ENCODE assay signal across 1 cellular context in the genomic region with DNA sequence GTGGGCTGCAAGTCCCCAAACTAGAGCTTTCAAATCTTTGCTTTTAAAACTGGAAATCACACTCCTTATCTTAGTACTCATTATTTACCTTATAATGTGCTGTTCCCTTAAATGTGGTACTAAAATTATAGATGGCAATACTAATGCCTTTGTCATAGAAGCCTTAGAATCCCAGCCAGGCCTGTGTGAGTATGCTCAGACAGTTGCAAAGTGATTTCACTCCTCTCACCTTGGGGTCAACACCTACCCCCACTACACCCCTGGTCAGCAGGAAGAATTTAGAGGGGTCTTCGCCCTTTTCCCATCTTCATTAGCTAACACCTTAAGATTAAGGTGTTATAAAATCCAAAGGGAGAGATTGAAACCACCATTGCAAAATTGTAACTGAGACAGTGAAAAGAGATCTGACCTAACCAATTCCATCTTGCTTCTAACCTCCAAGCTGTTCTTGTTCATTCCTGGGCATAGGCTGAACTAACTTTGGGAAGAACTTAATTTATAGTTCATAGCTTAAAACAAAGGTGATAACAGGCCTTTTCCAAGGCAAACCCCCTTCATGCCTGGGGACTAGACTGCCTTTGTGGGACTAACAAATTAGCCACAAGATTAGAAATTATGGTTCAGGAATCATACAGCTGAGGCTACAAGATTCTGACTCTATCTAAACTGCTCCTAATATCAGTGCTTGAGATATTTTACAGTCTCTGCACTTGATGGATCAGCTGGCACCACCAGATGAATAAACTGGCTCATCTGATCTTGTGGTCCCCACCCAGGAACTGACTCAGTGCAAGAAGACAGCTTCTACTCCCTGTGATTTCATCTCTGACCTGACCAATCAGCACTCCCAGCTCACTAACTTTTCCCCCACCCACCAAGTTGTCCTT.
TF ChIP-seq lines count a peak whose summit lies in the region.

No MANE protein-coding gene starts in this region.

TF ChIP-seq in K562, 482 proteins besides CTCF, POLR2A, EP300 and RAD21 (continued from another document and continues in another):
- TF ChIP-seq ZNF780A (CRISPR knock-in tag; IDR thresholded peaks at IDR 0.05): 0 out of 2 replicates have a peak, but pooled peaks have one; percentile 38
- TF ChIP-seq ATF7 (IDR thresholded peaks at IDR 0.05): peak; percentile 56; the same call in 1 of the 2 replicates
- TF ChIP-seq NR2C1 (IDR thresholded peaks at IDR 0.05): no peak
- TF ChIP-seq NR2C1 (tag; IDR thresholded peaks at IDR 0.05): peak; percentile 46; the same call in 1 of the 2 replicates
- TF ChIP-seq TSC22D4 (tag; IDR thresholded peaks at IDR 0.05): no peak
- TF ChIP-seq SMARCA4 (IDR thresholded peaks at IDR 0.05): peak; percentile 69
- TF ChIP-seq, protein P1, sequence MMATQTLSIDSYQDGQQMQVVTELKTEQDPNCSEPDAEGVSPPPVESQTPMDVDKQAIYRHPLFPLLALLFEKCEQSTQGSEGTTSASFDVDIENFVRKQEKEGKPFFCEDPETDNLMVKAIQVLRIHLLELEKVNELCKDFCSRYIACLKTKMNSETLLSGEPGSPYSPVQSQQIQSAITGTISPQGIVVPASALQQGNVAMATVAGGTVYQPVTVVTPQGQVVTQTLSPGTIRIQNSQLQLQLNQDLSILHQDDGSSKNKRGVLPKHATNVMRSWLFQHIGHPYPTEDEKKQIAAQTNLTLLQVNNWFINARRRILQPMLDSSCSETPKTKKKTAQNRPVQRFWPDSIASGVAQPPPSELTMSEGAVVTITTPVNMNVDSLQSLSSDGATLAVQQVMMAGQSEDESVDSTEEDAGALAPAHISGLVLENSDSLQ (IDR thresholded peaks at IDR 0.05): peak; percentile 62; the same call in 1 of the 2 replicates
- TF ChIP-seq MEF2D (tag; conservative IDR thresholded peaks at IDR 0.05; ENCODE audit: low read depth): 0 out of 2 replicates have a peak, but pooled peaks have one; percentile 50
- peak; percentile 68 to 70; a peak in 3 of 4 replicates for TF ChIP-seq KDM1A (IDR thresholded peaks at IDR 0.05)
- no peak for TF ChIP-seq NCOR1 (IDR thresholded peaks at IDR 0.05)
- TF ChIP-seq CREB3 (tag; conservative IDR thresholded peaks at IDR 0.05; ENCODE audit: low read depth): peak; percentile 83
- peak; percentile 30 for TF ChIP-seq NFYB (IDR thresholded peaks at IDR 0.05; ENCODE audit: extremely low read depth, insufficient read length)
- TF ChIP-seq DDX20 (tag; IDR thresholded peaks at IDR 0.05; ENCODE audit: low read depth): peak; percentile 8; the same call in 1 of the 2 replicates
- TF ChIP-seq ARID1B (IDR thresholded peaks at IDR 0.05): peak; percentile 82
- TF ChIP-seq, protein P2, sequence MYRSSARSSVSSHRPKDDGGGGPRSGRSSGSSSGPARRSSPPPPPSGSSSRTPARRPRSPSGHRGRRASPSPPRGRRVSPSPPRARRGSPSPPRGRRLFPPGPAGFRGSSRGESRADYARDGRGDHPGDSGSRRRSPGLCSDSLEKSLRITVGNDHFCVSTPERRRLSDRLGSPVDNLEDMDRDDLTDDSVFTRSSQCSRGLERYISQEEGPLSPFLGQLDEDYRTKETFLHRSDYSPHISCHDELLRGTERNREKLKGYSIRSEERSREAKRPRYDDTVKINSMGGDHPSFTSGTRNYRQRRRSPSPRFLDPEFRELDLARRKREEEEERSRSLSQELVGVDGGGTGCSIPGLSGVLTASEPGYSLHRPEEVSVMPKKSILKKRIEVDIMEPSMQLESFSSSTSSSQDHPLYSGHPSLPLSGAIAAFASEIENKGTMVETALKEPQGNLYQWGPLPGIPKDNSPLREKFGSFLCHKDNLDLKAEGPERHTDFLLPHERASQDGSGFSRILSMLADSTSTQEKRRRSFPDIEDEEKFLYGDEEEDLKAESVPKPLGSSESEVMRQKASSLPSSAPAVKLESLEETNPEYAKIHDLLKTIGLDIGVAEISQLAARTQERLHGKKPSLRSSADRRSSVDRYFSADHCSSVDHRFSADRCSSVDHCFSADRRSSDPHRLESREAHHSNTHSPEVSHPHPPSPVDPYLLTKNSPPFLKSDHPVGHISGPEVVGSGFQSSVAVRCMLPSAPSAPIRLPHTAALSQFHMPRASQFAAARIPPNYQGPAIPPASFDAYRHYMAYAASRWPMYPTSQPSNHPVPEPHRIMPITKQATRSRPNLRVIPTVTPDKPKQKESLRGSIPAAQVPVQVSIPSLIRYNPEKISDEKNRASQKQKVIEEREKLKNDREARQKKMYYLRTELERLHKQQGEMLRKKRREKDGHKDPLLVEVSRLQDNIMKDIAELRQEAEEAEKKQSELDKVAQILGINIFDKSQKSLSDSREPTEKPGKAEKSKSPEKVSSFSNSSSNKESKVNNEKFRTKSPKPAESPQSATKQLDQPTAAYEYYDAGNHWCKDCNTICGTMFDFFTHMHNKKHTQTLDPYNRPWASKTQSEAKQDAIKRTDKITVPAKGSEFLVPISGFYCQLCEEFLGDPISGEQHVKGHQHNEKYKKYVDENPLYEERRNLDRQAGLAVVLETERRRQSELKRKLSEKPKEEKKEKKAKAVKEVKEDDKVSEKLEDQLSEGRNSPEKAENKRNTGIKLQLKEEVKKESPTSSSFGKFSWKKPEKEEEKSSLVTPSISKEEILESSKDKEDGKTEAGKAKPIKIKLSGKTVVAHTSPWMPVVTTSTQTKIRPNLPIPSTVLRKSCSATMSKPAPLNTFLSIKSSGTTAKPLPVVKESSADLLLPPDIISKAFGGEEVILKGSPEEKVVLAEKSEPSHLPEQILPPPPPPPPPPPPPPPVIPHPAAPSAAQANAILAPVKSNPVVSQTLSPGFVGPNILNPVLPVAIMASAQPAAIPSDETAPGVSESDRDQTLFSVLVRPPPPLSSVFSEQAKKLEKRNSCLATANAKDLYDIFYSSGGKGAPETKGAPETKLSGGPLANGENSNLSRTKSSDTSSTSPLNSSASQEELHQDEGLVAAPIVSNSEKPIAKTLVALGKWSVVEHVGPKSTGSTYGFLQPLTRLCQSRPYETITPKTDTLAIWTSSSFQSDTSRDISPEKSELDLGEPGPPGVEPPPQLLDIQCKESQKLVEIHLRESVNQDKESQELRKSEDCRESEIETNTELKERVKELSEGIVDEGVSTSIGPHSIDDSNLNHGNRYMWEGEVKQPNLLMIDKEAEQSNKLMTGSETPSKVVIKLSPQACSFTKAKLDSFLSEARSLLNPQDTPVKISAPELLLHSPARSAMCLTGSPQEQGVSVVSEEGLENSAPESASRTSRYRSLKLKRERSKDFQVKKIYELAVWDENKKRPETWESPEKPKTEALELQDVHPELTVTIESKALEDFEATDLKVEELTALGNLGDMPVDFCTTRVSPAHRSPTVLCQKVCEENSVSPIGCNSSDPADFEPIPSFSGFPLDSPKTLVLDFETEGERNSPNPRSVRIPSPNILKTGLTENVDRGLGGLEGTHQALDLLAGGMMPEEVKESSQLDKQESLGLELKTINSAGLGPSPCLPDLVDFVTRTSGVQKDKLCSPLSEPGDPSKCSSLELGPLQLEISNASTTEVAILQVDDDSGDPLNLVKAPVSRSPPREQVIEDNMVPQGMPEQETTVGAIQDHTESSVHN (IDR thresholded peaks at IDR 0.05; ENCODE audit: borderline replicate concordance in 1 of 2, low read depth in 1 of 2): 0 out of 4 replicates have a peak, but pooled peaks of 1 of the 2 experiments have one; percentile 41
- TF ChIP-seq CBFA2T3 (IDR thresholded peaks at IDR 0.05): peak; percentile 72
- TF ChIP-seq, protein P3, sequence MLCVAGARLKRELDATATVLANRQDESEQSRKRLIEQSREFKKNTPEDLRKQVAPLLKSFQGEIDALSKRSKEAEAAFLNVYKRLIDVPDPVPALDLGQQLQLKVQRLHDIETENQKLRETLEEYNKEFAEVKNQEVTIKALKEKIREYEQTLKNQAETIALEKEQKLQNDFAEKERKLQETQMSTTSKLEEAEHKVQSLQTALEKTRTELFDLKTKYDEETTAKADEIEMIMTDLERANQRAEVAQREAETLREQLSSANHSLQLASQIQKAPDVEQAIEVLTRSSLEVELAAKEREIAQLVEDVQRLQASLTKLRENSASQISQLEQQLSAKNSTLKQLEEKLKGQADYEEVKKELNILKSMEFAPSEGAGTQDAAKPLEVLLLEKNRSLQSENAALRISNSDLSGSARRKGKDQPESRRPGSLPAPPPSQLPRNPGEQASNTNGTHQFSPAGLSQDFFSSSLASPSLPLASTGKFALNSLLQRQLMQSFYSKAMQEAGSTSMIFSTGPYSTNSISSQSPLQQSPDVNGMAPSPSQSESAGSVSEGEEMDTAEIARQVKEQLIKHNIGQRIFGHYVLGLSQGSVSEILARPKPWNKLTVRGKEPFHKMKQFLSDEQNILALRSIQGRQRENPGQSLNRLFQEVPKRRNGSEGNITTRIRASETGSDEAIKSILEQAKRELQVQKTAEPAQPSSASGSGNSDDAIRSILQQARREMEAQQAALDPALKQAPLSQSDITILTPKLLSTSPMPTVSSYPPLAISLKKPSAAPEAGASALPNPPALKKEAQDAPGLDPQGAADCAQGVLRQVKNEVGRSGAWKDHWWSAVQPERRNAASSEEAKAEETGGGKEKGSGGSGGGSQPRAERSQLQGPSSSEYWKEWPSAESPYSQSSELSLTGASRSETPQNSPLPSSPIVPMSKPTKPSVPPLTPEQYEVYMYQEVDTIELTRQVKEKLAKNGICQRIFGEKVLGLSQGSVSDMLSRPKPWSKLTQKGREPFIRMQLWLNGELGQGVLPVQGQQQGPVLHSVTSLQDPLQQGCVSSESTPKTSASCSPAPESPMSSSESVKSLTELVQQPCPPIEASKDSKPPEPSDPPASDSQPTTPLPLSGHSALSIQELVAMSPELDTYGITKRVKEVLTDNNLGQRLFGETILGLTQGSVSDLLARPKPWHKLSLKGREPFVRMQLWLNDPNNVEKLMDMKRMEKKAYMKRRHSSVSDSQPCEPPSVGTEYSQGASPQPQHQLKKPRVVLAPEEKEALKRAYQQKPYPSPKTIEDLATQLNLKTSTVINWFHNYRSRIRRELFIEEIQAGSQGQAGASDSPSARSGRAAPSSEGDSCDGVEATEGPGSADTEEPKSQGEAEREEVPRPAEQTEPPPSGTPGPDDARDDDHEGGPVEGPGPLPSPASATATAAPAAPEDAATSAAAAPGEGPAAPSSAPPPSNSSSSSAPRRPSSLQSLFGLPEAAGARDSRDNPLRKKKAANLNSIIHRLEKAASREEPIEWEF (CRISPR knock-in tag; IDR thresholded peaks at IDR 0.05): no peak
- TF ChIP-seq, protein P4, sequence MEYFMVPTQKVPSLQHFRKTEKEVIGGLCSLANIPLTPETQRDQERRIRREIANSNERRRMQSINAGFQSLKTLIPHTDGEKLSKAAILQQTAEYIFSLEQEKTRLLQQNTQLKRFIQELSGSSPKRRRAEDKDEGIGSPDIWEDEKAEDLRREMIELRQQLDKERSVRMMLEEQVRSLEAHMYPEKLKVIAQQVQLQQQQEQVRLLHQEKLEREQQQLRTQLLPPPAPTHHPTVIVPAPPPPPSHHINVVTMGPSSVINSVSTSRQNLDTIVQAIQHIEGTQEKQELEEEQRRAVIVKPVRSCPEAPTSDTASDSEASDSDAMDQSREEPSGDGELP (CRISPR knock-in tag; IDR thresholded peaks at IDR 0.05; ENCODE audit: borderline replicate concordance): peak; percentile 67
- 0 out of 2 replicates have a peak, but pooled peaks have one; percentile 59 for TF ChIP-seq ZNF644 (tag; IDR thresholded peaks at IDR 0.05; ENCODE audit: low read depth)
- TF ChIP-seq BCL6 (CRISPR knock-in tag; IDR thresholded peaks at IDR 0.05): no peak
- peak; percentile 94 for TF ChIP-seq DACH1 (IDR thresholded peaks at IDR 0.05; ENCODE audit: partially characterized antibody)
- TF ChIP-seq KLF1 (tag; IDR thresholded peaks at IDR 0.05): 0 out of 2 replicates have a peak, but pooled peaks have one; percentile 33
- TF ChIP-seq MLX (CRISPR knock-in tag; conservative IDR thresholded peaks at IDR 0.05): no peak
- TF ChIP-seq DPF2 (IDR thresholded peaks at IDR 0.05): peak; percentile 84
- TF ChIP-seq NR2C2 (CRISPR knock-in tag; IDR thresholded peaks at IDR 0.05): no peak
- TF ChIP-seq NR2C2 (tag; IDR thresholded peaks at IDR 0.05): peak; percentile 47; the same call in 1 of the 2 replicates
- TF ChIP-seq PTTG1 (tag; IDR thresholded peaks at IDR 0.05; ENCODE audit: low read depth): peak; percentile 58; the same call in 1 of the 2 replicates
- TF ChIP-seq ZNF589 (CRISPR knock-in tag; IDR thresholded peaks at IDR 0.05; ENCODE audit: low read depth): peak; percentile 84
- peak; percentile 32; the same call in 1 of the 2 replicates for TF ChIP-seq CREM (IDR thresholded peaks at IDR 0.05; ENCODE audit: low read depth)
- TF ChIP-seq ZNF740 (CRISPR knock-in tag; IDR thresholded peaks at IDR 0.05): no peak
- peak in 1 of 2 experiments; percentile 73; a peak in 1 of 4 replicates for TF ChIP-seq ZNF740 (tag; IDR thresholded peaks at IDR 0.05)
- no peak for TF ChIP-seq KAT7 (CRISPR knock-in tag; IDR thresholded peaks at IDR 0.05; ENCODE audit: borderline replicate concordance)
- TF ChIP-seq FOSL1 (tag; conservative IDR thresholded peaks at IDR 0.05): peak; percentile 70
- peak; percentile 60; the same call in 1 of the 2 replicates for TF ChIP-seq HMBOX1 (IDR thresholded peaks at IDR 0.05)
- 0 out of 2 replicates have a peak, but pooled peaks have one; percentile 18 for TF ChIP-seq GABPA (tag; conservative IDR thresholded peaks at IDR 0.05; ENCODE audit: low read depth)
- no peak for TF ChIP-seq ZNF3 (CRISPR knock-in tag; IDR thresholded peaks at IDR 0.05)
